8 cellular contexts compared by ENCODE assay signal in the genomic region with DNA sequence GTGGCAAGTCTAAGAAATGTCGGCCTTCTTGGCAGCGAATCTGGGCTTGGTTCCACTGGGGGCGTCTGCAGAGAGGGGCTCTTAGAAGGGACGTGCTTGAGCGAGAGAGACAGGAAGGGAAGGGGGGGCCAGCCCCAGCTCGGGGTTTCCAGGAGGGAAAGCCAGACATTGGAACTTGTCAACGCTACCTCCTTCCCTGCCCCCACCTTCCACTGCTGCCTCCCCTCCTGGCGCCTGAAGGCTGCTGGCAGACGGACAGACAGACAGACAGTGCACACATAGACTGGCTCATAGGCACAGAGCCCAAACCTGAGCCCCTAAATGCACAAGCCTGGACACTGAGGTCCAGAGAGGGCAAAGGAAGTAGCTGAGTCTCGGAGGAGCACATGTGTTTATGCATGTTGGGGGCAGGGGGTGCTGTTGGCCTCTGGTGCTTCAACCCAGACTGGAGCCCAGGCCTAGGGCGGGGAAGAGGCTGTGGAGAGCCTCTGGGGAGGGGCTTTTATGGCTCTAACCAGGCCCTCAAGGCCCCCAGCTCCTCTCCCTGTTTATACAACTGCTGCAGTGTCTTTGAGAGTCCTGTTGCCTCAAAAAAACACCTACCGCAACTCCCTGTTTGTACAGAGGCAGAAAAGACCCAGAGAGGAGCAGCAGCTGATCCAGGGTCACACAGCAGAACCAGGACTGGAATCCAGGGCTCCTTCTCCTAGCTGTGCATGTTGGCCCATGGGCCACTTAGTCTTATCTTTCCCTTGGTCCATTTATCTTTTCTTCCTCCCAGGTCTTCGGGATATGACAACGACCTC. TPM values are rescaled to one million over a fixed set of nuclear protein-coding genes. Genes with fewer than 3 reads are reported as not detected.
DNase-seq lines count a peak whose midpoint lies in the region; ATAC-seq and TF ChIP-seq lines count a peak whose summit lies in the region.

No MANE protein-coding gene starts in this region.

- TF ChIP-seq CTCF in NB4 (IDR thresholded peaks at IDR 0.05; ENCODE audit: low read depth, low read length) (peak; percentile 21), ovary (IDR thresholded peaks at IDR 0.05) (peak in 1 of 3 donors; percentile 24)

- ATAC-seq in HG02938 (IDR thresholded peaks at IDR 0.05; ENCODE audit: unreplicated experiment): no peak

- intact Hi-C loops in ovary (cut with DNase I): loop anchor here in 2 of 4 donors (10.0 kb wide), 2 partner anchors 52 to 82 kb away; partner anchors contain the start of gene AHDC1 (in 2 of the 2)

- H3K9me3 ChIP-seq in ovary: no peaks in the 10 kb centered on the region

- H3K36me3 ChIP-seq in ovary: no peaks in the 10 kb centered on the region

- no peaks in the 10 kb centered on the region for H3K27me3 ChIP-seq in ovary

- TF ChIP-seq POLR2A in NB4 (IDR thresholded peaks at IDR 0.05; ENCODE audit: extremely low read depth, insufficient read length) (no peak), ovary (IDR thresholded peaks at IDR 0.05) (no peak)

- DNase-seq in CD1c-positive myeloid dendritic cell (ENCODE audit: extremely low spot score): peak; percentile 27
- DNase-seq in NB4 (ENCODE audit: low read depth): peak; percentile 81
- DNase-seq in activated CD4-positive, alpha-beta T cell treated with anti-CD3 and anti-CD28 coated beads, Interleukin-2, amount 50 U/mL, for 1 hour: peak; percentile 56
- DNase-seq in effector CD8-positive, alpha-beta T cell (lab: John Stamatoyannopoulos, UW): peak; percentile 41
- DNase-seq in ovary: peak in 3 of 5 donors; percentile 53 to 63 (median 57)
- no peak for DNase-seq in AG20443 (ENCODE audit: low spot score)
- DNase-seq in GM19238 (ENCODE audit: insufficient read length, low spot score): no peak

- H3K4me1 ChIP-seq in ovary (ENCODE audit: insufficient read depth): peaks cover 56% of the 10 kb centered on the region

- no peak overlapping the region for H3K4me3 ChIP-seq in NB4 (ENCODE audit: low read depth, low read length)
- H3K4me3 ChIP-seq in ovary: no peak overlapping the region

- TF ChIP-seq EP300 in ovary (IDR thresholded peaks at IDR 0.05): no peak

- 19 to 25% (median 21%) methylated on average over 14 of the region's 14 CpGs for WGBS in ovary, 3 donors

- peak overlapping the region in 1 of 2 donors; percentile 69 for H3K27ac ChIP-seq in ovary

RNA-seq across cellular contexts. Expression of gene WASF2, which starts 33.1 kb away (rescaled TPM):
- total RNA-seq in ovary: 100 to 1,000 TPM in 5 of 7 donors, 10 to 100 TPM in 2; 28.0 to 163 (median 153) TPM
- 100 to 1,000 TPM in 1 of 2 donors, 10 to 100 TPM in 1; 58.0 to 233 TPM for polyA plus RNA-seq in ovary

Comparison
In these comparisons a context has a peak if more than half of its experiments do, and no peak if none do; other contexts are left out.
1. DNase-seq: peak in CD1c-positive myeloid dendritic cell (single experiment), NB4 (single experiment), activated CD4-positive, alpha-beta T cell treated with anti-CD3 and anti-CD28 coated beads, Interleukin-2, amount 50 U/mL, for 1 hour (single experiment), effector CD8-positive, alpha-beta T cell (single experiment) and ovary (3 of 5); none in AG20443 (single experiment) and GM19238 (single experiment).